In the genomic region with DNA sequence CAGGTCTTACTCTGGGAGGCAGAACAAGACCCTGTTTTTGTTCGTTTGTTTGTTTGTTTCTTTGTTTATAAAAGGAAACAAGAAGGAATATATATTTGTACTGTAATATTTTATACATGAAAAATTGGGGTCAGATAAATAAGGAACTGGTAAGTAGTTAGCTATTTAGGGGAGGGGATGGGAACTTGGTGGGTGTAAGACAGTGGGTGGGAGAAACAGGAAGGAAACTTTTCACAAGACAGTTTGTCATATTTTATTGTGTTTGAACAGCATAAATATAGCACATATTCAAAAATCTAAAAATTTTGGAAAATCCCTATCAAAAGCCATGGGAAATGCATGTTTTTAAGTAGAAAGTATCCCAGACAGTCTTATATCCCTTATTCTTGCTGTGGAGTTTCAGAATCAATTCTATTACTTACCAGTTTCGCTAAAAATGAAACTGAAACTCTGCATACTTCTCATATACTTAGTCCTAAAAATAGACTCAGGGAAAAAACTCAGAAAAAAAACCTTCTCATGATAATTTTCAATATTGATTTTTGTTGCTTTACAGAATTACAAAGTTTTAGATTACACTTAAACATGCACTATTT, we compare ENCODE assay signal across 9 cellular contexts. TPM values are rescaled to one million over a fixed set of nuclear protein-coding genes. Genes with fewer than 3 reads are reported as not detected.
A peak's percentile ranks its signal among the peaks of the same experiment; 100 is the strongest.
DNase-seq lines count a peak whose midpoint lies in the region; ATAC-seq and TF ChIP-seq lines count a peak whose summit lies in the region.
"Had no signal": no experiment of that assay in that cellular context is flagged by ENCODE, and none has a peak within 500 bp of the region (broad histone marks: within the 10 kb centered on the region; RNA-seq: fewer than 3 reads in every experiment).

No MANE protein-coding gene starts in this region.

- H3K27ac ChIP-seq in mesenchymal stem cell (ENCODE audit: low read length, poor library complexity, severe bottlenecking) (no peak overlapping the region), aorta (ENCODE audit: low read depth in 1 of 2, low read length in 2 of 2) (no peak overlapping the region), mammary epithelial cell (ENCODE audit: insufficient read depth, low read depth, low read length) (no peak overlapping the region)
- H3K27ac ChIP-seq: epithelial cell of prostate had no signal

- H3K4ac ChIP-seq in mesenchymal stem cell (ENCODE audit: low read depth in 1 of 2, low read length in 2 of 2), result no peak overlapping the region

- no peaks in the 10 kb centered on the region for H4K20me1 ChIP-seq in mammary epithelial cell (ENCODE audit: insufficient read depth, low read length)

- no peak overlapping the region for H4K8ac ChIP-seq in mesenchymal stem cell (ENCODE audit: low read length)

- H3K27me3 ChIP-seq in mesenchymal stem cell (ENCODE audit: control insufficient read depth in 1 of 2, insufficient read depth in 1 of 2, low read length in 2 of 2), result peaks cover 0 to 9% of the 10 kb centered on the region in 2 experiments
- H3K27me3 ChIP-seq in aorta (ENCODE audit: control insufficient read depth in 1 of 2, insufficient read depth in 2 of 2, low read length in 1 of 2), result no peaks in the 10 kb centered on the region
- no peaks in the 10 kb centered on the region for H3K27me3 ChIP-seq in mammary epithelial cell (ENCODE audit: insufficient read depth, low read length)

- H3K79me2 ChIP-seq in mammary epithelial cell (ENCODE audit: insufficient read depth, low read length), result no peaks in the 10 kb centered on the region

- ATAC-seq in GM18520 (IDR thresholded peaks at IDR 0.05; ENCODE audit: unreplicated experiment) (peak; percentile 67), HG02642 (IDR thresholded peaks at IDR 0.05; ENCODE audit: poor library complexity, unreplicated experiment) (peak; percentile 81), aorta (ENCODE audit: low FRiP score) (no peak)

- in situ Hi-C loops in mammary epithelial cell (cut with MboI; ENCODE audit: low sequenced_read_pairs in 2 of 2), result no loop called here

- CTCF ChIA-PET in mammary epithelial cell (lab: Charles Lee; ENCODE audit: low non-redundant PET), result no interaction called here

- H3K9me3 ChIP-seq in mesenchymal stem cell (ENCODE audit: control insufficient read depth, low read length) (peaks cover 3% of the 10 kb centered on the region), aorta (ENCODE audit: control insufficient read depth, low read length) (no peaks in the 10 kb centered on the region), mammary epithelial cell (replicated peaks; ENCODE audit: insufficient read depth, low read length) (no peaks in the 10 kb centered on the region)

- H2BK5ac ChIP-seq in mesenchymal stem cell (ENCODE audit: low read depth, low read length, poor library complexity, severe bottlenecking), result no peak overlapping the region

- H3K18ac ChIP-seq in mesenchymal stem cell (ENCODE audit: low read depth in 1 of 2, low read length in 2 of 2), result no peak overlapping the region

- H3K4me3 ChIP-seq in mesenchymal stem cell (ENCODE audit: insufficient read depth in 1 of 2, low read depth in 1 of 2, low read length in 2 of 2), result peak overlapping the region in 1 of 2 experiments; percentile 37
- H3K4me3 ChIP-seq in aorta (ENCODE audit: low read length in 2 of 2), result no peak overlapping the region
- H3K4me3 ChIP-seq in mammary epithelial cell (replicated peaks in 1 of 3; ENCODE audit: insufficient read depth in 1 of 3, low read depth in 2 of 3, low read length in 3 of 3), result no peak overlapping the region

- H3K4me2 ChIP-seq in mesenchymal stem cell (ENCODE audit: low read length, poor library complexity, severe bottlenecking) (no peak overlapping the region), mammary epithelial cell (ENCODE audit: insufficient read depth, low read depth, low read length) (no peak overlapping the region)

- BruUV-seq in mammary epithelial cell (replicated peaks; lab: Mats Ljungman, UMichigan), result no TSS peak

- no peak overlapping the region for H3K23ac ChIP-seq in mesenchymal stem cell (ENCODE audit: low read length in 2 of 2)

- H2AFZ ChIP-seq in mesenchymal stem cell (ENCODE audit: low read depth, low read length) (no peak overlapping the region), mammary epithelial cell (ENCODE audit: low read depth, low read length) (no peak overlapping the region)

- dilution Hi-C loops in mammary epithelial cell (cut with HindIII; ENCODE audit: low sequenced_read_pairs), result no loop called here

- no peak overlapping the region for H3K14ac ChIP-seq in mesenchymal stem cell (ENCODE audit: low read length in 2 of 2)

- no peak overlapping the region for H2BK15ac ChIP-seq in mesenchymal stem cell (ENCODE audit: low read depth, poor library complexity, severe bottlenecking)

- no CpG with 5 or more reads among the region's 2 CpGs for WGBS in mesenchymal stem cell
- WGBS in aorta, 2 donors, result 24 to 30% methylated on average over 2 of the region's 2 CpGs
- WGBS in mammary epithelial cell (ENCODE audit: low coverage, missing lambda C conversion rate), result 68% methylated on average over 2 of the region's 2 CpGs

- no peak overlapping the region for H2BK12ac ChIP-seq in mesenchymal stem cell (ENCODE audit: low read length in 2 of 2)

- H2BK120ac ChIP-seq in mesenchymal stem cell (ENCODE audit: low read depth, low read length), result no peak overlapping the region

- DNase-seq in RPMI8226 (peak; percentile 43), mesenchymal stem cell (peak; percentile 8), HuH-7 (ENCODE audit: low spot score) (no peak), aorta (no peak), mammary epithelial cell (no peak)
- no peak for DNase-seq in activated CD4-positive, alpha-beta T cell treated with anti-CD3 and anti-CD28 coated beads for 4 hours

- H3K9ac ChIP-seq in mesenchymal stem cell (ENCODE audit: low read length) (peak overlapping the region; percentile 78), mammary epithelial cell (ENCODE audit: insufficient read depth, low read length) (no peak overlapping the region)

- no peak overlapping the region for H4K91ac ChIP-seq in mesenchymal stem cell (ENCODE audit: low read length)

- no peaks in the 10 kb centered on the region for H3K4me1 ChIP-seq in mesenchymal stem cell (ENCODE audit: control insufficient read depth, insufficient read depth, low read depth, low read length)
- H3K4me1 ChIP-seq in aorta (ENCODE audit: control insufficient read depth in 1 of 2, insufficient read depth in 2 of 2, low read length in 2 of 2), result no peaks in the 10 kb centered on the region
- no peaks in the 10 kb centered on the region for H3K4me1 ChIP-seq in mammary epithelial cell (ENCODE audit: insufficient read depth, low read length)

- H3K36me3 ChIP-seq in mesenchymal stem cell (ENCODE audit: control insufficient read depth in 1 of 2, insufficient read depth in 2 of 2, low read depth in 1 of 2, low read length in 2 of 2) (no peaks in the 10 kb centered on the region), aorta (ENCODE audit: control insufficient read depth in 1 of 2, insufficient read depth in 2 of 2, low read length in 1 of 2) (no peaks in the 10 kb centered on the region), mammary epithelial cell (ENCODE audit: insufficient read depth, low read length) (no peaks in the 10 kb centered on the region)

- no peak for TF ChIP-seq CTCF in mammary epithelial cell (conservative IDR thresholded peaks at IDR 0.05 in 1 of 2, IDR thresholded peaks at IDR 0.05 in 1 of 2; ENCODE audit: extremely low read depth in 1 of 2, insufficient read depth in 1 of 2, low read depth in 1 of 2, low read length in 2 of 2)

- H3K79me1 ChIP-seq in mesenchymal stem cell (replicated peaks; ENCODE audit: low read length, poor library complexity, severe bottlenecking), result no peaks in the 10 kb centered on the region

- no peak overlapping the region for H2AK5ac ChIP-seq in mesenchymal stem cell (ENCODE audit: low read length, severe bottlenecking)

- intact Hi-C loops in aorta (cut with DNase I), result no loop called here
- intact Hi-C loops in mammary epithelial cell (cut with micrococcal nuclease), result no loop called here

RNA-seq across cellular contexts. Expression of a gene that starts 22.3 kb away (rescaled TPM):
- polyA plus RNA-seq in mesenchymal stem cell (2013, experiment 1 of 2), result 0.15 TPM
- polyA plus RNA-seq in mesenchymal stem cell (2013, experiment 2 of 2), result 0.12 TPM
- total RNA-seq in aorta (10 to 100 TPM; 12.6 to 19.2 TPM), mammary epithelial cell (10 to 100 TPM; 10.6 to 15.3 TPM)
- polyA plus RNA-seq in aorta (1 to 10 TPM; 8.3 to 9.2 TPM), mammary epithelial cell (8.7 TPM)
- 2.0 TPM for polyA minus RNA-seq in mammary epithelial cell

Comparison
In these comparisons a context has a peak if more than half of its experiments do, and no peak if none do; other contexts are left out.
1. DNase-seq: peak in RPMI8226 (single experiment) and mesenchymal stem cell (single experiment); none in HuH-7 (single experiment), aorta (0 of 2), activated CD4-positive, alpha-beta T cell treated with anti-CD3 and anti-CD28 coated beads for 4 hours (0 of 2) and mammary epithelial cell (single experiment).